9 cellular contexts compared by ENCODE assay signal in the genomic region with DNA sequence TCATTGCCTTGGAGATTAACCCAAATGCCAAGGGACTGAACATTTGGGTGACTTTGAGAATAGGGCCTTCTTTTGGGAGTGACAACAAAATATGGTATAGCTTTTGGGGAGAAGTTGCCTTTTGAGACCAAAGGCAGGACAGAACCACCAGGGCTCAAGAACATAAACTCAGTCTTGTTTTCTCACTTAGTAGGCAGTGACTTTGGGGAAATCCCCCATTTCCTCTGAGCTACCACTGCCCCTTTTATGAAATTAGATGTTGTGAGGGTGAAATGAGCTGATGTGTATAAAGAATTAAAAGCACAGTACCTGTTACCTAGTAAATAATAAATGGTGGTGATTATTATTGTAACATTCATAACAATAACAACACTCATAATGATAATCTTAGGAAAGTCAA. TPM values are rescaled to one million over a fixed set of nuclear protein-coding genes. Genes with fewer than 3 reads are reported as not detected.
DNase-seq lines count a peak whose midpoint lies in the region; ATAC-seq and TF ChIP-seq lines count a peak whose summit lies in the region.
"Had no signal": no experiment of that assay in that cellular context is flagged by ENCODE, and none has a peak within 500 bp of the region (broad histone marks: within the 10 kb centered on the region; RNA-seq: fewer than 3 reads in every experiment).

No MANE protein-coding gene starts in this region.

- no peak overlapping the region for H3K27ac Mint-ChIP-seq in activated naive CD8-positive, alpha-beta T cell treated with anti-CD3 and anti-CD28 coated beads, Interleukin-2, amount 50 U/mL, for 24 hours
- no peak overlapping the region for H3K27ac Mint-ChIP-seq in activated naive CD8-positive, alpha-beta T cell treated with anti-CD3 and anti-CD28 coated beads for 36 hours

- TF ChIP-seq CTCF in lower leg skin (IDR thresholded peaks at IDR 0.05) = no peak
- TF ChIP-seq CTCF in colonic mucosa (IDR thresholded peaks at IDR 0.05) = no peak

- H3K9me3 Mint-ChIP-seq in activated naive CD8-positive, alpha-beta T cell treated with anti-CD3 and anti-CD28 coated beads, Interleukin-2, amount 50 U/mL, for 24 hours = no peaks in the 10 kb centered on the region
- no peaks in the 10 kb centered on the region for H3K9me3 Mint-ChIP-seq in activated naive CD8-positive, alpha-beta T cell treated with anti-CD3 and anti-CD28 coated beads for 36 hours

- peaks cover 25% of the 10 kb centered on the region for H3K36me3 Mint-ChIP-seq in activated naive CD8-positive, alpha-beta T cell treated with anti-CD3 and anti-CD28 coated beads, Interleukin-2, amount 50 U/mL, for 24 hours (ENCODE audit: low read depth)
- H3K36me3 Mint-ChIP-seq in activated naive CD8-positive, alpha-beta T cell treated with anti-CD3 and anti-CD28 coated beads for 36 hours = peaks cover 28% of the 10 kb centered on the region

- H3K4me1 ChIP-seq in colonic mucosa = peaks cover 7% of the 10 kb centered on the region

- no peaks in the 10 kb centered on the region for H3K27me3 Mint-ChIP-seq in activated naive CD8-positive, alpha-beta T cell treated with anti-CD3 and anti-CD28 coated beads, Interleukin-2, amount 50 U/mL, for 24 hours
- no peaks in the 10 kb centered on the region for H3K27me3 Mint-ChIP-seq in activated naive CD8-positive, alpha-beta T cell treated with anti-CD3 and anti-CD28 coated beads for 36 hours

- no peak for DNase-seq in activated naive CD8-positive, alpha-beta T cell treated with anti-CD3 and anti-CD28 coated beads, Interleukin-2, amount 50 U/mL, for 24 hours
- DNase-seq in activated naive CD8-positive, alpha-beta T cell treated with anti-CD3 and anti-CD28 coated beads for 36 hours = no peak
- DNase-seq in lower leg skin (ENCODE audit: low spot score in 2 of 2) (no peak), colonic mucosa (no peak)
- DNase-seq in stimulated activated CD4-positive, alpha-beta T cell treated with anti-CD3 and anti-CD28 coated beads, Interleukin-15, amount 100 ng/mL, for 24 hours = no peak
- DNase-seq: NCI-H226 had no signal

- H3K9me3 ChIP-seq in colonic mucosa = no peaks in the 10 kb centered on the region

- H3K4me3 ChIP-seq in lower leg skin (ENCODE audit: low read depth, poor library complexity, severe bottlenecking) = no peak overlapping the region
- H3K4me3 ChIP-seq in colonic mucosa = no peak overlapping the region

- H3K4me1 Mint-ChIP-seq in activated naive CD8-positive, alpha-beta T cell treated with anti-CD3 and anti-CD28 coated beads, Interleukin-2, amount 50 U/mL, for 24 hours = peaks cover 55% of the 10 kb centered on the region
- peaks cover 41% of the 10 kb centered on the region for H3K4me1 Mint-ChIP-seq in activated naive CD8-positive, alpha-beta T cell treated with anti-CD3 and anti-CD28 coated beads for 36 hours

- H3K9ac ChIP-seq in colonic mucosa (ENCODE audit: low read depth in 2 of 2, low read length in 2 of 2) = no peak overlapping the region

- no peak overlapping the region for H3K4me3 Mint-ChIP-seq in activated naive CD8-positive, alpha-beta T cell treated with anti-CD3 and anti-CD28 coated beads, Interleukin-2, amount 50 U/mL, for 24 hours
- no peak overlapping the region for H3K4me3 Mint-ChIP-seq in activated naive CD8-positive, alpha-beta T cell treated with anti-CD3 and anti-CD28 coated beads for 36 hours

- no peak for TF ChIP-seq POLR2A in lower leg skin (IDR thresholded peaks at IDR 0.05)

- no peaks in the 10 kb centered on the region for H3K36me3 ChIP-seq in colonic mucosa

- intact Hi-C loops in lower leg skin (cut with DNase I; ENCODE audit: low total_unique reads) (no loop called here), colonic mucosa (cut with DNase I) (no loop called here)

- ATAC-seq in activated naive CD8-positive, alpha-beta T cell treated with anti-CD3 and anti-CD28 coated beads, Interleukin-2, amount 50 U/mL, for 24 hours = peak; percentile 67
- ATAC-seq in HG02759 (IDR thresholded peaks at IDR 0.05; ENCODE audit: unreplicated experiment) (peak; percentile 40), HG03520 (IDR thresholded peaks at IDR 0.05; ENCODE audit: unreplicated experiment) (peak; percentile 54), GM21390 (IDR thresholded peaks at IDR 0.05; ENCODE audit: unreplicated experiment) (no peak)

- no peaks in the 10 kb centered on the region for H3K27me3 ChIP-seq in colonic mucosa

- no peak overlapping the region for H3K27ac ChIP-seq in colonic mucosa

RNA-seq across cellular contexts. Expression of gene GPD2, which starts 36.5 kb away (rescaled TPM):
- 10 to 100 TPM; 41.2 to 46.2 TPM for total RNA-seq in activated naive CD8-positive, alpha-beta T cell treated with anti-CD3 and anti-CD28 coated beads for 36 hours
- total RNA-seq in lower leg skin (10 to 100 TPM; 50.0 to 83.5 (median 64.6) TPM), colonic mucosa (10 to 100 TPM; 61.1 to 76.2 TPM)
